Comparison of ENCODE assay signal across 32 cellular contexts in the genomic region with DNA sequence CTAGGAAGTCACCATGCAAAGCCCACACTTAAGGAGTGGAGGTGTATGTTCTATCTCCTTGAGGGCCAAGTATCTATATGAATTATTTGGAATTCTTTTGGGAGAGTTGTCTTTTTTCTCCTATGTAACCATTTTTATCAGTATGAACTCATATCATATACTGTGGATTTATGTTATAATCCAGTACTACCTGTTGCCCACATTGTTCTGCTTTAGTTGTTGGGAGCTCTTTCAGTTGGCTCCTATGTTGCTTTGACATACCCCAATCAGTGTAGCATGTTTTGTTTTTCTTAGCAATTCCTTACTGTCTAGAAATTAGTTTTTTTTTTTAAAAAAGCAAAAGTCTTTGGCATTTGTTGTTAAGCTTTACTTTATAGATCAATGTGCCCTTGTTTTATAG.
"Had no signal": no experiment of that assay in that cellular context is flagged by ENCODE, and none has a peak within 500 bp of the region (broad histone marks: within the 10 kb centered on the region; RNA-seq: fewer than 3 reads in every experiment).

No MANE protein-coding gene starts in this region.

- H3K4me1 ChIP-seq: left lung, lower lobe of right lung, neural progenitor cell, parathyroid adenoma, prostate gland, stomach, testis, thyroid gland, transverse colon, upper lobe of left lung, vagina had no signal

- H3K9ac ChIP-seq: neural progenitor cell, parathyroid adenoma had no signal

- H3K36me3 ChIP-seq: left lung, lower lobe of right lung, neutrophil, prostate gland, stomach, thyroid gland, transverse colon, upper lobe of left lung, vagina had no signal

- H3K27ac ChIP-seq: left lung, lower lobe of right lung, neural progenitor cell, neutrophil, parathyroid adenoma, prostate gland, skin epidermis, stomach, testis, thyroid gland, transverse colon, upper lobe of left lung, vagina had no signal

- H3K9me3 ChIP-seq: left lung, lower lobe of right lung, neutrophil, prostate gland, stomach, testis, thyroid gland, transverse colon, upper lobe of left lung, vagina had no signal

- FAIRE-seq: islet of Langerhans, kidney had no signal

- DNase-seq: hypothalamus; immature natural killer cell; kidney; left colon; left lung; lower lobe of right lung; mammary epithelial cell; mesenchymal stem cell; naive B cell; natural killer cell; nephron progenitor cell; occipital lobe; retina; right cardiac atrium; stimulated activated CD4-positive, alpha-beta T cell treated with anti-CD3 and anti-CD28 coated beads, Interleukin-12 subunit alpha, Interleukin-12 subunit beta, amount 100 ng/mL, for 4 hours; stimulated activated CD4-positive, alpha-beta T cell treated with anti-CD3 and anti-CD28 coated beads, Interleukin-15, amount 100 ng/mL, for 24 hours; stimulated activated CD4-positive, alpha-beta T cell treated with anti-CD3 and anti-CD28 coated beads, Interleukin-2, amount 100 ng/mL, for 24 hours; stimulated activated CD4-positive, alpha-beta T cell treated with anti-CD3 and anti-CD28 coated beads, Interleukin-4, amount 100 ng/mL, for 1 hour; stimulated activated naive B cell treated with anti-CD40 and anti-IgM and Interleukin-4, amounts not matched to agents 10 μg/mL and 1 μg/mL and 100 μg/mL, for 72 hours; stimulated activated naive CD8-positive, alpha-beta T cell treated with anti-CD3 and anti-CD28 coated beads, Interleukin-15, Interleukin-2, amounts not matched to agents 100 U/mL and 50 U/mL, for 24 hours; stomach; testis; thyroid gland; transverse colon; upper lobe of left lung had no signal

- H3K4me3 ChIP-seq: left lung, lower lobe of right lung, neural progenitor cell, prostate gland, skin epidermis, stomach, testis, thyroid gland, transverse colon, upper lobe of left lung, vagina had no signal
